ENCODE assay signal across 30 cellular contexts in genomic region chr12:47954467-47955045, GRCh38. TPM values are rescaled to one million over a fixed set of nuclear protein-coding genes. Genes with fewer than 3 reads are reported as not detected.
DNase-seq lines count a peak whose midpoint lies in the region; ATAC-seq and TF ChIP-seq lines count a peak whose summit lies in the region.
"Had no signal": no experiment of that assay in that cellular context is flagged by ENCODE, and none has a peak within 500 bp of the region (broad histone marks: within the 10 kb centered on the region; RNA-seq: fewer than 3 reads in every experiment).

No MANE protein-coding gene starts in this region.

- H3K36me3 ChIP-seq in Caco-2 (ENCODE audit: control insufficient read depth, insufficient read depth, low read length), result no peaks in the 10 kb centered on the region
- H3K36me3 ChIP-seq in colonic mucosa, result no peaks in the 10 kb centered on the region
- H3K36me3 ChIP-seq in mucosa of rectum (ENCODE audit: control insufficient read depth in 2 of 2, insufficient read depth in 2 of 2, low read length in 2 of 2), result no peaks in the 10 kb centered on the region
- H3K36me3 ChIP-seq: ascending aorta, HAP-1, uterus had no signal

- H3K27ac ChIP-seq in colonic mucosa (peak overlapping the region; percentile 50), mucosa of rectum (ENCODE audit: low read depth in 2 of 2, low read length in 2 of 2) (peak overlapping the region; percentile 38 to 57)
- H3K27ac ChIP-seq: A549, ascending aorta, uterus had no signal

- H3K4me3 ChIP-seq in Caco-2 (ENCODE audit: low read depth, low read length) (no peak overlapping the region), colonic mucosa (no peak overlapping the region), mucosa of rectum (ENCODE audit: low read length in 2 of 2) (no peak overlapping the region)
- H3K4me3 ChIP-seq: A549, ascending aorta, GM12878, HAP-1, uterus had no signal

- BruUV-seq in Caco-2 (replicated peaks; lab: Mats Ljungman, UMichigan), result no TSS peak

- peaks cover 27% of the 10 kb centered on the region for H3K4me1 ChIP-seq in Caco-2
- peaks cover 15% of the 10 kb centered on the region for H3K4me1 ChIP-seq in colonic mucosa
- H3K4me1 ChIP-seq in mucosa of rectum (ENCODE audit: control insufficient read depth in 2 of 2, insufficient read depth in 2 of 2, low read length in 2 of 2), result peaks cover 15 to 32% of the 10 kb centered on the region in 2 donors
- H3K4me1 ChIP-seq: A549, ascending aorta, HAP-1, uterus had no signal

- DNase-seq in Caco-2, result peak; percentile 66 to 79
- DNase-seq in HuH-7 (ENCODE audit: low spot score), result peak; percentile 62
- peak; percentile 84 for DNase-seq in colonic mucosa
- no peak for DNase-seq in stimulated activated naive B cell treated with anti-CD40 and anti-IgM and Interleukin-4, amounts not matched to agents 10 μg/mL and 1 μg/mL and 100 μg/mL, for 72 hours
- no peak for DNase-seq in UCSD-AML1 (lab: John Stamatoyannopoulos, UW; ENCODE audit: unreplicated experiment)
- DNase-seq: activated gamma-delta T cell; activated naive CD8-positive, alpha-beta T cell treated with anti-CD3 and anti-CD28 coated beads for 36 hours; activated T-cell treated with anti-CD3 and anti-CD28 coated beads, Interleukin-2, amount 50 U/mL, for 4 hours; CD4-positive, CD25-positive, alpha-beta regulatory T cell; effector CD4-positive, alpha-beta T cell; left ventricle myocardium superior; midbrain; natural killer cell; NCI-H2081; NCI-H524 treated with DMSO at 0.1 percent for 48 hours; occipital lobe; Right ventricle myocardium superior; stimulated activated naive CD4-positive, alpha-beta T cell; uterus had no signal

- no peak for TF ChIP-seq CTCF in Caco-2 (IDR thresholded peaks at IDR 0.05; ENCODE audit: insufficient read depth in 1 of 2, low read depth in 1 of 2, low read length in 1 of 2, severe bottlenecking in 1 of 2, unreplicated experiment in 1 of 2)
- TF ChIP-seq CTCF in colonic mucosa (IDR thresholded peaks at IDR 0.05), result no peak

- no peaks in the 10 kb centered on the region for H3K36me3 Mint-ChIP-seq in Caco-2 (ENCODE audit: insufficient read depth, unreplicated experiment)
- H3K36me3 Mint-ChIP-seq in stimulated activated naive B cell treated with anti-CD40 and anti-IgM and Interleukin-4, amounts not matched to agents 10 μg/mL and 1 μg/mL and 100 μg/mL, for 72 hours, result peaks cover 0 to 2% of the 10 kb centered on the region in 2 donors
- H3K36me3 Mint-ChIP-seq: activated naive CD8-positive, alpha-beta T cell treated with anti-CD3 and anti-CD28 coated beads for 36 hours; CD4-positive, CD25-positive, alpha-beta regulatory T cell; natural killer cell had no signal

- H3K9ac ChIP-seq in colonic mucosa (ENCODE audit: low read depth in 2 of 2, low read length in 2 of 2), result peak overlapping the region in 1 of 2 donors; percentile 65
- H3K9ac ChIP-seq in mucosa of rectum (ENCODE audit: low read depth in 1 of 2, low read length in 2 of 2), result no peak overlapping the region

- H3K4me1 Mint-ChIP-seq in Caco-2 (ENCODE audit: low read depth, unreplicated experiment), result peaks cover 30% of the 10 kb centered on the region
- H3K4me1 Mint-ChIP-seq in stimulated activated naive B cell treated with anti-CD40 and anti-IgM and Interleukin-4, amounts not matched to agents 10 μg/mL and 1 μg/mL and 100 μg/mL, for 72 hours, result peaks cover 1 to 3% of the 10 kb centered on the region in 2 donors
- H3K4me1 Mint-ChIP-seq: CD4-positive, CD25-positive, alpha-beta regulatory T cell; natural killer cell had no signal

- POLR2A ChIA-PET in Caco-2 (lab: Charles Lee), result interaction anchor here (1.4 kb wide), 1 partner anchor 50 kb away, joined by 5 read pairs; the partner anchor contains the start of gene VDR

- peaks cover 16% of the 10 kb centered on the region for H3K9me3 Mint-ChIP-seq in Caco-2 (ENCODE audit: unreplicated experiment)
- peaks cover 4 to 5% of the 10 kb centered on the region in 2 donors for H3K9me3 Mint-ChIP-seq in stimulated activated naive B cell treated with anti-CD40 and anti-IgM and Interleukin-4, amounts not matched to agents 10 μg/mL and 1 μg/mL and 100 μg/mL, for 72 hours
- H3K9me3 Mint-ChIP-seq: activated naive CD8-positive, alpha-beta T cell treated with anti-CD3 and anti-CD28 coated beads for 36 hours; natural killer cell had no signal

- H3K27ac Mint-ChIP-seq in Caco-2 (ENCODE audit: unreplicated experiment), result peak overlapping the region; percentile 52
- H3K27ac Mint-ChIP-seq in stimulated activated naive B cell treated with anti-CD40 and anti-IgM and Interleukin-4, amounts not matched to agents 10 μg/mL and 1 μg/mL and 100 μg/mL, for 72 hours, result no peak overlapping the region
- H3K27ac Mint-ChIP-seq: activated naive CD8-positive, alpha-beta T cell treated with anti-CD3 and anti-CD28 coated beads for 36 hours; CD4-positive, CD25-positive, alpha-beta regulatory T cell; natural killer cell; T-helper 1 cell treated with Interleukin-12 subunit alpha and Interleukin-12 subunit beta and Interleukin-4 antibody, amounts not matched to agents 30 μg/mL and 1 μg/mL, for 36 hours had no signal

- H3K27me3 ChIP-seq in Caco-2 (replicated peaks; ENCODE audit: control insufficient read depth, insufficient read depth, low read length) (no peaks in the 10 kb centered on the region), colonic mucosa (no peaks in the 10 kb centered on the region), mucosa of rectum (ENCODE audit: control insufficient read depth in 2 of 2, insufficient read depth in 2 of 2, low read length in 2 of 2) (no peaks in the 10 kb centered on the region)
- H3K27me3 ChIP-seq: ascending aorta, uterus had no signal

- H3K27me3 Mint-ChIP-seq in Caco-2 (ENCODE audit: insufficient read depth, unreplicated experiment), result no peaks in the 10 kb centered on the region
- H3K27me3 Mint-ChIP-seq in stimulated activated naive B cell treated with anti-CD40 and anti-IgM and Interleukin-4, amounts not matched to agents 10 μg/mL and 1 μg/mL and 100 μg/mL, for 72 hours, result peaks cover 19% of the 10 kb centered on the region in 2 donors

- peaks cover 15% of the 10 kb centered on the region for H3K9me3 ChIP-seq in Caco-2
- H3K9me3 ChIP-seq in colonic mucosa, result no peaks in the 10 kb centered on the region
- H3K9me3 ChIP-seq in mucosa of rectum (ENCODE audit: control insufficient read depth in 2 of 2, low read length in 2 of 2), result no peaks in the 10 kb centered on the region
- H3K9me3 ChIP-seq: ascending aorta, uterus had no signal

- intact Hi-C loops in Caco-2 (cut with micrococcal nuclease; ENCODE audit: unreplicated experiment), result no loop called here
- intact Hi-C loops in colonic mucosa (cut with DNase I), result loop anchor here (10.0 kb wide), 1 partner anchor 210 kb away; no protein-coding TSS in a partner anchor

- ATAC-seq in GM21723 (IDR thresholded peaks at IDR 0.05; ENCODE audit: unreplicated experiment) (no peak), GM19463 (IDR thresholded peaks at IDR 0.05; ENCODE audit: unreplicated experiment) (no peak)
- ATAC-seq in stimulated activated naive B cell treated with anti-CD40 and anti-IgM and Interleukin-4, amounts not matched to agents 10 μg/mL and 1 μg/mL and 100 μg/mL, for 72 hours (replicated peaks), result no peak
- ATAC-seq: A549; activated T-cell treated with anti-CD3 and anti-CD28 coated beads, Interleukin-2, amount 50 U/mL, for 4 hours; GM12878; left ventricle myocardium superior; natural killer cell; SK-N-SH treated with all-trans-retinoic acid at 6 μM for 48 hours had no signal

- CTCF ChIA-PET in Caco-2 (lab: Charles Lee), result interaction anchor here (0.5 to 7.7 kb wide), 4 partner anchors 9 to 898 kb away, joined by 3 to 187 read pairs (median 6); partner anchors contain the start of genes DDX23, TMEM106C and VDR

- H3K4me3 Mint-ChIP-seq in Caco-2 (ENCODE audit: unreplicated experiment), result no peak overlapping the region
- H3K4me3 Mint-ChIP-seq in stimulated activated naive B cell treated with anti-CD40 and anti-IgM and Interleukin-4, amounts not matched to agents 10 μg/mL and 1 μg/mL and 100 μg/mL, for 72 hours, result no peak overlapping the region
- H3K4me3 Mint-ChIP-seq: activated naive CD8-positive, alpha-beta T cell treated with anti-CD3 and anti-CD28 coated beads for 36 hours; activated T-cell treated with anti-CD3 and anti-CD28 coated beads, Interleukin-2, amount 50 U/mL, for 4 hours; CD4-positive, CD25-positive, alpha-beta regulatory T cell; natural killer cell; T-helper 1 cell treated with Interleukin-12 subunit alpha and Interleukin-12 subunit beta and Interleukin-4 antibody, amounts not matched to agents 30 μg/mL and 1 μg/mL, for 36 hours had no signal

RNA-seq across cellular contexts. Expression of gene TMEM106C, which starts 8.8 kb away (rescaled TPM):
- total RNA-seq in Caco-2 (2022) (247 and 281 TPM in 2 replicates), colonic mucosa (100 to 1,000 TPM; 187 to 258 TPM)

RNA-seq across cellular contexts. Expression of gene COL2A1, which starts 49.7 kb away (rescaled TPM):
- total RNA-seq in Caco-2 (2022) (200 and 201 TPM in 2 replicates), colonic mucosa (1 to 10 TPM; 1.1 to 1.3 TPM)
- total RNA-seq: ascending aorta; CD4-positive, CD25-positive, alpha-beta regulatory T cell; natural killer cell; pulmonary artery endothelial cell; Right ventricle myocardium superior had no signal

RNA-seq across cellular contexts. Expression of gene VDR, which starts 49.8 kb away (rescaled TPM):
- total RNA-seq in Caco-2 (2022) (13.6 and 15.4 TPM in 2 replicates), colonic mucosa (100 to 1,000 TPM; 124 to 140 TPM)
- total RNA-seq: occipital lobe, temporal lobe had no signal

Comparison
In these comparisons a context has a peak if more than half of its experiments do, and no peak if none do; other contexts are left out.
1. DNase-seq: peak in Caco-2 (2 of 2), HuH-7 (single experiment) and colonic mucosa (single experiment); none in stimulated activated naive B cell treated with anti-CD40 and anti-IgM and Interleukin-4, amounts not matched to agents 10 μg/mL and 1 μg/mL and 100 μg/mL, for 72 hours (single experiment) and UCSD-AML1 (single experiment).
2. RNA of gene COL2A1, which starts 49.7 kb away (total RNA-seq): 200 to 201 TPM in Caco-2; 1.1 to 1.3 TPM in colonic mucosa; every median in the first group is over 10 times any median in the second.